In genomic region chr9:5122116-5122515, GRCh38 we compare ENCODE assay signal across 32 cellular contexts.
"Had no signal": no experiment of that assay in that cellular context is flagged by ENCODE, and none has a peak within 500 bp of the region (broad histone marks: within the 10 kb centered on the region; RNA-seq: fewer than 3 reads in every experiment).

No MANE protein-coding gene starts in this region.

- H3K27ac ChIP-seq: adrenal gland, breast epithelium, cardiac muscle cell, coronary artery, dorsolateral prefrontal cortex, esophagus muscularis mucosa, foreskin keratinocyte, gastrocnemius medialis, heart left ventricle had no signal

- H3K4me1 ChIP-seq: adrenal gland, breast epithelium, esophagus muscularis mucosa, foreskin keratinocyte, heart left ventricle had no signal

- H3K9me3 ChIP-seq: adrenal gland, esophagus muscularis mucosa, gastrocnemius medialis had no signal

- H3K4me3 ChIP-seq: adrenal gland, breast epithelium, cardiac muscle cell, coronary artery, dorsolateral prefrontal cortex, esophagus muscularis mucosa, gastrocnemius medialis, heart left ventricle had no signal

- ATAC-seq: activated CD4-positive, alpha-beta T cell treated with anti-CD3 and anti-CD28 coated beads for 36 hours; activated CD8-positive, alpha-beta memory T cell treated with anti-CD3 and anti-CD28 coated beads, Interleukin-2, amount 10 ng/mL, durations not matched to agents 7 days and 5 days; activated CD8-positive, alpha-beta T cell treated with anti-CD3 and anti-CD28 coated beads, Interleukin-2, amount 10 ng/mL, durations not matched to agents 7 days and 5 days; activated naive CD8-positive, alpha-beta T cell treated with anti-CD3 and anti-CD28 coated beads, Interleukin-2, amount 50 U/mL, for 24 hours; foreskin keratinocyte; gastrocnemius medialis; heart left ventricle had no signal

- DNase-seq: activated CD4-positive, alpha-beta memory T cell treated with anti-CD3 and anti-CD28 coated beads for 36 hours; activated CD4-positive, alpha-beta T cell treated with anti-CD3 and anti-CD28 coated beads for 36 hours; activated CD4-positive, alpha-beta T cell treated with anti-CD3 and anti-CD28 coated beads, Interleukin-2, amount 10 ng/mL, durations not matched to agents 24 days and 14 days; activated CD4-positive, CD25-positive, alpha-beta regulatory T cell; activated CD4-positive, CD25-positive, alpha-beta regulatory T cell treated with anti-CD3 and anti-CD28 coated beads, Interleukin-2, amount 50 U/mL, for 72 hours; activated CD8-positive, alpha-beta memory T cell treated with anti-CD3 and anti-CD28 coated beads, Interleukin-2, amount 10 ng/mL, durations not matched to agents 7 days and 5 days; activated CD8-positive, alpha-beta memory T cell treated with anti-CD3 and anti-CD28 coated beads, Interleukin-2, amount 50 U/mL, for 4 hours; activated CD8-positive, alpha-beta T cell treated with anti-CD3 and anti-CD28 coated beads, Interleukin-2, amount 10 ng/mL, durations not matched to agents 7 days and 5 days; activated effector memory CD4-positive, alpha-beta T cell treated with anti-CD3 and anti-CD28 coated beads, Interleukin-2, amount 50 U/mL, for 16 hours; activated naive CD4-positive, alpha-beta T cell treated with anti-CD3 and anti-CD28 coated beads for 36 hours; activated naive CD8-positive, alpha-beta T cell treated with anti-CD3 and anti-CD28 coated beads for 36 hours; activated naive CD8-positive, alpha-beta T cell treated with anti-CD3 and anti-CD28 coated beads, Interleukin-2, amount 50 U/mL, for 24 hours; activated T-cell treated with anti-CD3 and anti-CD28 coated beads, Interleukin-2, amount 50 U/mL, for 1 hour; activated T-cell treated with anti-CD3 and anti-CD28 coated beads, Interleukin-2, amount 50 U/mL, for 48 hours; adrenal gland; amygdala; aorta; central memory CD4-positive, alpha-beta T cell; cerebellar nuclear complex; dorsolateral prefrontal cortex; effector memory CD4-positive, alpha-beta T cell; endodermal cell; erythroblast; foreskin keratinocyte; gastrocnemius medialis; glutamatergic neuron; heart left ventricle; T-helper 2 cell had no signal

- H3K27me3 ChIP-seq: adrenal gland, breast epithelium, cardiac muscle cell, dorsolateral prefrontal cortex, esophagus muscularis mucosa, foreskin keratinocyte, gastrocnemius medialis, heart left ventricle had no signal
